Comparison of ENCODE assay signal across 1 cellular context in genomic region chrX:40068048-40068447, GRCh38.
TF ChIP-seq lines count a peak whose summit lies in the region.

No MANE protein-coding gene starts in this region.

TF ChIP-seq in GM12878, 131 proteins besides CTCF, POLR2A, EP300 and RAD21:
- TF ChIP-seq BCL3 (IDR thresholded peaks at IDR 0.05; ENCODE audit: borderline replicate concordance, insufficient read depth, low read depth, low read length, poor library complexity, severe bottlenecking) (no peak), BACH1 (IDR thresholded peaks at IDR 0.05; ENCODE audit: borderline replicate concordance) (no peak), MYC (IDR thresholded peaks at IDR 0.05; ENCODE audit: insufficient read depth, insufficient read length, insufficient replicate concordance, low read length, severe bottlenecking) (no peak), YY1 (IDR thresholded peaks at IDR 0.05; ENCODE audit: low read depth, low read length) (no peak), EED (IDR thresholded peaks at IDR 0.05; ENCODE audit: low read depth) (no peak), REST (IDR thresholded peaks at IDR 0.05; ENCODE audit: low read depth, low read length) (no peak), CHD2 (IDR thresholded peaks at IDR 0.05; ENCODE audit: borderline replicate concordance, low read depth, low read length) (no peak), SRF (IDR thresholded peaks at IDR 0.05; ENCODE audit: low read depth in 2 of 2, low read length in 2 of 2) (no peak), SP1 (IDR thresholded peaks at IDR 0.05; ENCODE audit: low read depth, low read length) (no peak)
TF ChIP-seq in GM12878: peak in this region for 0.
